23 cellular contexts compared by ENCODE assay signal in genomic region chr7:88449410-88449809, GRCh38.
"Had no signal": no experiment of that assay in that cellular context is flagged by ENCODE, and none has a peak within 500 bp of the region (broad histone marks: within the 10 kb centered on the region; RNA-seq: fewer than 3 reads in every experiment).

No MANE protein-coding gene starts in this region.

- H3K27me3 Mint-ChIP-seq: natural killer cell treated with Interleukin-12 subunit alpha and Interleukin-12 subunit beta and Interleukin-15 and Interleukin-18, amount 100 ng/mL, for 72 hours; progenitor cell of endocrine pancreas; stimulated activated memory B cell treated with anti-CD40 and anti-IgM and Interleukin-4, amounts not matched to agents 10 μg/mL and 1 μg/mL and 100 μg/mL, for 72 hours; stimulated activated naive CD8-positive, alpha-beta T cell treated with anti-CD3 and anti-CD28 coated beads, Interleukin-15, Interleukin-2, amounts not matched to agents 100 ng/mL and 50 ng/mL, for 24 hours; type B pancreatic cell had no signal

- H3K36me3 Mint-ChIP-seq: naive thymus-derived CD4-positive, alpha-beta T cell; natural killer cell treated with Interleukin-12 subunit alpha and Interleukin-12 subunit beta and Interleukin-15 and Interleukin-18, amount 100 ng/mL, for 72 hours; stimulated activated memory B cell treated with anti-CD40 and anti-IgM and Interleukin-4, amounts not matched to agents 10 μg/mL and 1 μg/mL and 100 μg/mL, for 72 hours; type B pancreatic cell had no signal

- H3K4me1 ChIP-seq: left ventricle myocardium inferior, right atrium auricular region, right lobe of liver, suprapubic skin, uterus had no signal

- H3K27ac ChIP-seq: left ventricle myocardium inferior, ovary, right atrium auricular region, right lobe of liver, suprapubic skin, tibial nerve, uterus had no signal

- H3K27me3 ChIP-seq: ovary, right atrium auricular region, right lobe of liver, suprapubic skin, tibial nerve, uterus had no signal

- ATAC-seq: mucosa of descending colon; naive thymus-derived CD4-positive, alpha-beta T cell; natural killer cell treated with Interleukin-12 subunit alpha and Interleukin-12 subunit beta and Interleukin-15 and Interleukin-18, amount 100 ng/mL, for 72 hours; right lobe of liver; stimulated activated memory B cell treated with anti-CD40 and anti-IgM and Interleukin-4, amounts not matched to agents 10 μg/mL and 1 μg/mL and 100 μg/mL, for 72 hours had no signal

- H3K4me2 ChIP-seq: smooth muscle cell had no signal

- H3K4me3 ChIP-seq: left ventricle myocardium inferior, lung, mucosa of descending colon, ovary, right atrium auricular region, right lobe of liver, smooth muscle cell, suprapubic skin, tibial nerve, uterus had no signal

- H3K36me3 ChIP-seq: left ventricle myocardium inferior, ovary, right atrium auricular region, right lobe of liver, suprapubic skin, tibial nerve, uterus had no signal

- H3K9me3 Mint-ChIP-seq: stimulated activated memory B cell treated with anti-CD40 and anti-IgM and Interleukin-4, amounts not matched to agents 10 μg/mL and 1 μg/mL and 100 μg/mL, for 72 hours; type B pancreatic cell had no signal

- DNase-seq: hypothalamus; islet precursor cell; left ventricle myocardium inferior; midbrain; mucosa of descending colon; naive thymus-derived CD4-positive, alpha-beta T cell; ovary; right lobe of liver; stimulated activated CD4-positive, alpha-beta T cell treated with anti-CD3 and anti-CD28 coated beads, Interleukin-1b, Interleukin-23, amount 100 ng/mL, for 48 hours; stimulated activated CD4-positive, alpha-beta T cell treated with anti-CD3 and anti-CD28 coated beads, Interleukin-2, amount 100 ng/mL, for 48 hours; stimulated activated CD4-positive, alpha-beta T cell treated with anti-CD3 and anti-CD28 coated beads, Interleukin-4, amount 100 ng/mL, for 4 hours; stimulated activated CD8-positive, alpha-beta memory T cell treated with anti-CD3 and anti-CD28 coated beads, Interleukin-4, amount 100 ng/mL, for 48 hours; uterus had no signal

- H3K9me3 ChIP-seq: left ventricle myocardium inferior, mucosa of descending colon, ovary, right atrium auricular region, right lobe of liver, suprapubic skin, tibial nerve, uterus had no signal

- H3K4me3 Mint-ChIP-seq: naive thymus-derived CD4-positive, alpha-beta T cell; natural killer cell treated with Interleukin-12 subunit alpha and Interleukin-12 subunit beta and Interleukin-15 and Interleukin-18, amount 100 ng/mL, for 72 hours; stimulated activated memory B cell treated with anti-CD40 and anti-IgM and Interleukin-4, amounts not matched to agents 10 μg/mL and 1 μg/mL and 100 μg/mL, for 72 hours; stimulated activated naive CD8-positive, alpha-beta T cell treated with anti-CD3 and anti-CD28 coated beads, Interleukin-15, Interleukin-2, amounts not matched to agents 100 ng/mL and 50 ng/mL, for 24 hours; type B pancreatic cell had no signal

- H3K4me1 Mint-ChIP-seq: naive thymus-derived CD4-positive, alpha-beta T cell; stimulated activated memory B cell treated with anti-CD40 and anti-IgM and Interleukin-4, amounts not matched to agents 10 μg/mL and 1 μg/mL and 100 μg/mL, for 72 hours had no signal

- H3K27ac Mint-ChIP-seq: naive thymus-derived CD4-positive, alpha-beta T cell; natural killer cell treated with Interleukin-12 subunit alpha and Interleukin-12 subunit beta and Interleukin-15 and Interleukin-18, amount 100 ng/mL, for 72 hours; progenitor cell of endocrine pancreas; stimulated activated memory B cell treated with anti-CD40 and anti-IgM and Interleukin-4, amounts not matched to agents 10 μg/mL and 1 μg/mL and 100 μg/mL, for 72 hours; stimulated activated naive CD8-positive, alpha-beta T cell treated with anti-CD3 and anti-CD28 coated beads, Interleukin-15, Interleukin-2, amounts not matched to agents 100 ng/mL and 50 ng/mL, for 24 hours; type B pancreatic cell had no signal
